In genomic region chr3:121883507-121883906, GRCh38 we compare ENCODE assay signal across 8 cellular contexts. TPM values are rescaled to one million over a fixed set of nuclear protein-coding genes. Genes with fewer than 3 reads are reported as not detected.
DNase-seq lines count a peak whose midpoint lies in the region; ATAC-seq, FAIRE-seq and TF ChIP-seq lines count a peak whose summit lies in the region.

No MANE protein-coding gene starts in this region.

- no peak overlapping the region for H3K27ac Mint-ChIP-seq in activated CD8-positive, alpha-beta T cell treated with anti-CD3 and anti-CD28 coated beads for 36 hours
- H3K27ac Mint-ChIP-seq in activated CD8-positive, alpha-beta T cell treated with anti-CD3 and anti-CD28 coated beads, Interleukin-2, amount 10 ng/mL, durations not matched to agents 7 days and 5 days = no peak overlapping the region
- H3K27ac Mint-ChIP-seq in activated T-cell treated with anti-CD3 and anti-CD28 coated beads, Interleukin-2, amount 50 U/mL, for 24 hours = no peak overlapping the region
- no peak overlapping the region for H3K27ac Mint-ChIP-seq in activated naive CD8-positive, alpha-beta T cell treated with anti-CD3 and anti-CD28 coated beads, Interleukin-2, amount 50 U/mL, for 24 hours

- H3K9ac ChIP-seq in endothelial cell of umbilical vein (replicated peaks; ENCODE audit: extremely low read depth, insufficient read depth, low read length) = no peak overlapping the region

- no peak overlapping the region for H3K4me3 ChIP-seq in endothelial cell of umbilical vein (replicated peaks in 1 of 3; ENCODE audit: insufficient read depth in 1 of 3, low read depth in 1 of 3, low read length in 3 of 3)
- H3K4me3 ChIP-seq in testis = no peak overlapping the region

- no peak overlapping the region for H3K4me3 Mint-ChIP-seq in activated CD8-positive, alpha-beta T cell treated with anti-CD3 and anti-CD28 coated beads for 36 hours
- H3K4me3 Mint-ChIP-seq in activated CD8-positive, alpha-beta T cell treated with anti-CD3 and anti-CD28 coated beads, Interleukin-2, amount 10 ng/mL, durations not matched to agents 7 days and 5 days = no peak overlapping the region
- no peak overlapping the region for H3K4me3 Mint-ChIP-seq in activated T-cell treated with anti-CD3 and anti-CD28 coated beads, Interleukin-2, amount 50 U/mL, for 24 hours
- no peak overlapping the region for H3K4me3 Mint-ChIP-seq in activated naive CD8-positive, alpha-beta T cell treated with anti-CD3 and anti-CD28 coated beads, Interleukin-2, amount 50 U/mL, for 24 hours

- ATAC-seq in activated CD8-positive, alpha-beta T cell treated with anti-CD3 and anti-CD28 coated beads for 36 hours = no peak
- ATAC-seq in activated CD8-positive, alpha-beta T cell treated with anti-CD3 and anti-CD28 coated beads, Interleukin-2, amount 10 ng/mL, durations not matched to agents 7 days and 5 days = no peak
- no peak for ATAC-seq in activated naive CD8-positive, alpha-beta T cell treated with anti-CD3 and anti-CD28 coated beads, Interleukin-2, amount 50 U/mL, for 24 hours
- no peak for ATAC-seq in GM19467 (IDR thresholded peaks at IDR 0.05; ENCODE audit: unreplicated experiment)

- no TSS peak for BruUV-seq in endothelial cell of umbilical vein (replicated peaks; lab: Mats Ljungman, UMichigan)

- H2AFZ ChIP-seq in endothelial cell of umbilical vein (ENCODE audit: low read depth, low read length) = no peak overlapping the region

- peak; percentile 5 for DNase-seq in activated CD8-positive, alpha-beta T cell treated with anti-CD3 and anti-CD28 coated beads for 36 hours
- no peak for DNase-seq in activated CD8-positive, alpha-beta T cell treated with anti-CD3 and anti-CD28 coated beads, Interleukin-2, amount 10 ng/mL, durations not matched to agents 7 days and 5 days
- DNase-seq in NCI-H226 (peak; percentile 15), endothelial cell of umbilical vein (ENCODE audit: low read depth, low spot score) (peak; percentile 44), testis (peak; percentile 16)
- DNase-seq in activated T-cell treated with anti-CD3 and anti-CD28 coated beads, Interleukin-2, amount 50 U/mL, for 24 hours = no peak
- DNase-seq in activated naive CD8-positive, alpha-beta T cell treated with anti-CD3 and anti-CD28 coated beads, Interleukin-2, amount 50 U/mL, for 24 hours = no peak

- H3K36me3 ChIP-seq in endothelial cell of umbilical vein (ENCODE audit: control insufficient read depth in 2 of 2, extremely low read depth in 1 of 2, insufficient read depth in 2 of 2, low read length in 2 of 2) (no peaks in the 10 kb centered on the region), testis (ENCODE audit: low read depth, missing control alignments) (no peaks in the 10 kb centered on the region)

- no peaks in the 10 kb centered on the region for H4K20me1 ChIP-seq in endothelial cell of umbilical vein (replicated peaks; ENCODE audit: control insufficient read depth, extremely low read depth, insufficient read depth, low read length)

- peaks cover 2% of the 10 kb centered on the region for H3K36me3 Mint-ChIP-seq in activated CD8-positive, alpha-beta T cell treated with anti-CD3 and anti-CD28 coated beads for 36 hours (ENCODE audit: low read depth)
- H3K36me3 Mint-ChIP-seq in activated CD8-positive, alpha-beta T cell treated with anti-CD3 and anti-CD28 coated beads, Interleukin-2, amount 10 ng/mL, durations not matched to agents 7 days and 5 days (ENCODE audit: low read depth) = peaks cover 3% of the 10 kb centered on the region
- peaks cover 7% of the 10 kb centered on the region for H3K36me3 Mint-ChIP-seq in activated T-cell treated with anti-CD3 and anti-CD28 coated beads, Interleukin-2, amount 50 U/mL, for 24 hours (ENCODE audit: low read depth)
- H3K36me3 Mint-ChIP-seq in activated naive CD8-positive, alpha-beta T cell treated with anti-CD3 and anti-CD28 coated beads, Interleukin-2, amount 50 U/mL, for 24 hours (ENCODE audit: low read depth) = peaks cover 7% of the 10 kb centered on the region

- intact Hi-C loops in activated CD8-positive, alpha-beta T cell treated with anti-CD3 and anti-CD28 coated beads for 36 hours (cut with micrococcal nuclease) = loop anchor here (10.0 kb wide), 1 partner anchor 211 kb away; no protein-coding TSS in a partner anchor
- intact Hi-C loops in endothelial cell of umbilical vein (cut with micrococcal nuclease) = loop anchor here (1.0 to 2.0 kb wide), 3 partner anchors 209 to 417 kb away; no protein-coding TSS in a partner anchor
- intact Hi-C loops in testis (cut with DNase I; ENCODE audit: low total_unique reads) = no loop called here

- FAIRE-seq in endothelial cell of umbilical vein (lab: Jason Lieb, UNC) = peak; percentile 65

- 55 to 65% methylated on average over 1 of the region's 1 CpG for WGBS in testis, 2 donors

- H3K27me3 ChIP-seq in endothelial cell of umbilical vein (ENCODE audit: control insufficient read depth in 2 of 2, insufficient read depth in 2 of 2, low read length in 2 of 2) (no peaks in the 10 kb centered on the region), testis (no peaks in the 10 kb centered on the region)

- TF ChIP-seq POLR2A in endothelial cell of umbilical vein (IDR thresholded peaks at IDR 0.05; ENCODE audit: low read depth, low read length) (no peak), testis (IDR thresholded peaks at IDR 0.05) (no peak)

- no peaks in the 10 kb centered on the region for H3K4me1 Mint-ChIP-seq in activated CD8-positive, alpha-beta T cell treated with anti-CD3 and anti-CD28 coated beads for 36 hours (ENCODE audit: low read depth)
- no peaks in the 10 kb centered on the region for H3K4me1 Mint-ChIP-seq in activated CD8-positive, alpha-beta T cell treated with anti-CD3 and anti-CD28 coated beads, Interleukin-2, amount 10 ng/mL, durations not matched to agents 7 days and 5 days (ENCODE audit: low read depth)
- no peaks in the 10 kb centered on the region for H3K4me1 Mint-ChIP-seq in activated T-cell treated with anti-CD3 and anti-CD28 coated beads, Interleukin-2, amount 50 U/mL, for 24 hours (ENCODE audit: low read depth)
- no peaks in the 10 kb centered on the region for H3K4me1 Mint-ChIP-seq in activated naive CD8-positive, alpha-beta T cell treated with anti-CD3 and anti-CD28 coated beads, Interleukin-2, amount 50 U/mL, for 24 hours

- H3K27ac ChIP-seq in endothelial cell of umbilical vein (ENCODE audit: insufficient read depth, low read depth, low read length) (no peak overlapping the region), testis (no peak overlapping the region)

- no peaks in the 10 kb centered on the region for H3K9me3 Mint-ChIP-seq in activated CD8-positive, alpha-beta T cell treated with anti-CD3 and anti-CD28 coated beads for 36 hours
- H3K9me3 Mint-ChIP-seq in activated CD8-positive, alpha-beta T cell treated with anti-CD3 and anti-CD28 coated beads, Interleukin-2, amount 10 ng/mL, durations not matched to agents 7 days and 5 days (ENCODE audit: insufficient read depth) = no peaks in the 10 kb centered on the region
- no peaks in the 10 kb centered on the region for H3K9me3 Mint-ChIP-seq in activated T-cell treated with anti-CD3 and anti-CD28 coated beads, Interleukin-2, amount 50 U/mL, for 24 hours
- no peaks in the 10 kb centered on the region for H3K9me3 Mint-ChIP-seq in activated naive CD8-positive, alpha-beta T cell treated with anti-CD3 and anti-CD28 coated beads, Interleukin-2, amount 50 U/mL, for 24 hours

- CTCF ChIA-PET in activated CD8-positive, alpha-beta T cell treated with anti-CD3 and anti-CD28 coated beads for 36 hours (lab: Charles Lee) = interaction anchor here (1.1 kb wide), 1 partner anchor 38 kb away, joined by 3 read pairs; no protein-coding TSS in a partner anchor
- CTCF ChIA-PET in activated CD8-positive, alpha-beta T cell treated with anti-CD3 and anti-CD28 coated beads, Interleukin-2, amount 10 ng/mL, durations not matched to agents 7 days and 5 days (lab: Charles Lee) = interaction anchor here (0.7 to 1.5 kb wide), 8 partner anchors 9 to 375 kb away, joined by 3 to 7 read pairs (median 4); no protein-coding TSS in a partner anchor
- CTCF ChIA-PET in endothelial cell of umbilical vein (lab: Charles Lee) = interaction anchor here (0.7 to 1.9 kb wide), 11 partner anchors 9 to 375 kb away, joined by 3 to 9 read pairs (median 4); partner anchors contain the start of gene SLC15A2

- no peaks in the 10 kb centered on the region for H3K9me3 ChIP-seq in endothelial cell of umbilical vein (replicated peaks; ENCODE audit: control insufficient read depth, insufficient read depth, low read length)
- no peaks in the 10 kb centered on the region for H3K9me3 ChIP-seq in testis

- H3K79me2 ChIP-seq in endothelial cell of umbilical vein (ENCODE audit: control insufficient read depth, insufficient read depth, low read length) = no peaks in the 10 kb centered on the region

- H3K27me3 Mint-ChIP-seq in activated CD8-positive, alpha-beta T cell treated with anti-CD3 and anti-CD28 coated beads for 36 hours = no peaks in the 10 kb centered on the region
- no peaks in the 10 kb centered on the region for H3K27me3 Mint-ChIP-seq in activated CD8-positive, alpha-beta T cell treated with anti-CD3 and anti-CD28 coated beads, Interleukin-2, amount 10 ng/mL, durations not matched to agents 7 days and 5 days (ENCODE audit: low read depth)
- H3K27me3 Mint-ChIP-seq in activated T-cell treated with anti-CD3 and anti-CD28 coated beads, Interleukin-2, amount 50 U/mL, for 24 hours = no peaks in the 10 kb centered on the region
- no peaks in the 10 kb centered on the region for H3K27me3 Mint-ChIP-seq in activated naive CD8-positive, alpha-beta T cell treated with anti-CD3 and anti-CD28 coated beads, Interleukin-2, amount 50 U/mL, for 24 hours

- no peaks in the 10 kb centered on the region for H3K4me1 ChIP-seq in endothelial cell of umbilical vein (ENCODE audit: control insufficient read depth, extremely low read depth, insufficient read depth, low read length)
- no peaks in the 10 kb centered on the region for H3K4me1 ChIP-seq in testis

- no peak overlapping the region for H3K4me2 ChIP-seq in endothelial cell of umbilical vein (ENCODE audit: insufficient read depth, low read length)

- dilution Hi-C loops in endothelial cell of umbilical vein (cut with MboI; ENCODE audit: extremely low pct_ligation_motif_present, low sequenced_read_pairs) = no loop called here

- POLR2A ChIA-PET in activated CD8-positive, alpha-beta T cell treated with anti-CD3 and anti-CD28 coated beads for 36 hours (lab: Charles Lee) = no interaction called here
- POLR2A ChIA-PET in activated CD8-positive, alpha-beta T cell treated with anti-CD3 and anti-CD28 coated beads, Interleukin-2, amount 10 ng/mL, durations not matched to agents 7 days and 5 days (lab: Charles Lee) = no interaction called here
- POLR2A ChIA-PET in endothelial cell of umbilical vein (lab: Charles Lee) = no interaction called here

- H3K9me1 ChIP-seq in endothelial cell of umbilical vein (replicated peaks; ENCODE audit: control insufficient read depth, extremely low read depth, insufficient read depth, low read length) = no peaks in the 10 kb centered on the region

- peak; percentile 48 for TF ChIP-seq CTCF in activated CD8-positive, alpha-beta T cell treated with anti-CD3 and anti-CD28 coated beads for 36 hours (IDR thresholded peaks at IDR 0.05)
- TF ChIP-seq CTCF in endothelial cell of umbilical vein (IDR thresholded peaks at IDR 0.05; ENCODE audit: extremely low read depth in 1 of 2, insufficient read depth in 1 of 2, low read depth in 1 of 2, low read length in 2 of 2) (peak; percentile 30 to 44), testis (IDR thresholded peaks at IDR 0.05) (peak in 2 of 3 experiments; percentile 6 to 37)

RNA-seq across cellular contexts. Expression of gene SLC15A2, which starts 10.7 kb away (rescaled TPM):
- total RNA-seq in activated CD8-positive, alpha-beta T cell treated with anti-CD3 and anti-CD28 coated beads for 36 hours = 1 to 10 TPM; 1.7 TPM
- total RNA-seq in activated CD8-positive, alpha-beta T cell treated with anti-CD3 and anti-CD28 coated beads, Interleukin-2, amount 10 ng/mL, durations not matched to agents 7 days and 5 days = 1 to 10 TPM; 1.9 to 3.9 TPM
- 0.11 and 0.60 TPM in 2 replicates for total RNA-seq in endothelial cell of umbilical vein
- polyA plus RNA-seq in endothelial cell of umbilical vein = 0.14 and 0.39 TPM in 2 replicates
- polyA plus RNA-seq in endothelial cell of umbilical vein (2011; cell fraction: cytosol; rRNA removed) = 0.03 and 0.10 TPM in 2 replicates
- polyA plus RNA-seq in endothelial cell of umbilical vein (2011; cell fraction: nucleus; rRNA removed) = 1.2 and 1.3 TPM in 2 replicates
- 0.31 TPM in 1 of 2 replicates, not detected in the other for polyA plus RNA-seq in endothelial cell of umbilical vein (2012)
- polyA minus RNA-seq in endothelial cell of umbilical vein = 0.83 and 1.0 TPM in 2 replicates
- polyA minus RNA-seq in endothelial cell of umbilical vein (2011; cell fraction: cytosol; rRNA and poly(A)+ RNA removed) = not detected
- 1.3 and 1.7 TPM in 2 replicates for polyA minus RNA-seq in endothelial cell of umbilical vein (2011; cell fraction: nucleus; rRNA and poly(A)+ RNA removed)
- total RNA-seq in testis = 10 to 100 TPM; 13.8 to 21.8 TPM
- polyA plus RNA-seq in testis (ENCODE audit: insufficient read depth, low read depth, low replicate concordance) = 11.8 TPM

RNA-seq across cellular contexts. Expression of gene EAF2, which starts 48.5 kb away (rescaled TPM):
- total RNA-seq in activated CD8-positive, alpha-beta T cell treated with anti-CD3 and anti-CD28 coated beads for 36 hours = 10 to 100 TPM; 13.4 to 14.4 TPM
- total RNA-seq in activated CD8-positive, alpha-beta T cell treated with anti-CD3 and anti-CD28 coated beads, Interleukin-2, amount 10 ng/mL, durations not matched to agents 7 days and 5 days = 10 to 100 TPM; 12.8 to 13.1 TPM
- total RNA-seq in endothelial cell of umbilical vein = 1.5 and 1.6 TPM in 2 replicates
- polyA plus RNA-seq in endothelial cell of umbilical vein = 0.56 and 0.63 TPM in 2 replicates
- polyA plus RNA-seq in endothelial cell of umbilical vein (2011; cell fraction: cytosol; rRNA removed) = 1.6 and 1.9 TPM in 2 replicates
- 1.0 and 1.4 TPM in 2 replicates for polyA plus RNA-seq in endothelial cell of umbilical vein (2011; cell fraction: nucleus; rRNA removed)
- 0.78 and 1.7 TPM in 2 replicates for polyA plus RNA-seq in endothelial cell of umbilical vein (2012)
- 1.2 and 1.4 TPM in 2 replicates for polyA minus RNA-seq in endothelial cell of umbilical vein
- polyA minus RNA-seq in endothelial cell of umbilical vein (2011; cell fraction: cytosol; rRNA and poly(A)+ RNA removed) = 1.5 TPM
- polyA minus RNA-seq in endothelial cell of umbilical vein (2011; cell fraction: nucleus; rRNA and poly(A)+ RNA removed) = 1.6 and 2.3 TPM in 2 replicates
- 1 to 10 TPM; 4.8 to 6.9 TPM for total RNA-seq in testis
- polyA plus RNA-seq in testis (ENCODE audit: insufficient read depth, low read depth, low replicate concordance) = 14.5 TPM

RNA-seq across cellular contexts. Expression of gene IQCB1, which starts 48.6 kb away (rescaled TPM):
- 10 to 100 TPM; 45.4 to 51.6 TPM for total RNA-seq in activated CD8-positive, alpha-beta T cell treated with anti-CD3 and anti-CD28 coated beads for 36 hours
- 10 to 100 TPM; 35.8 to 40.2 TPM for total RNA-seq in activated CD8-positive, alpha-beta T cell treated with anti-CD3 and anti-CD28 coated beads, Interleukin-2, amount 10 ng/mL, durations not matched to agents 7 days and 5 days
- 21.6 and 22.0 TPM in 2 replicates for total RNA-seq in endothelial cell of umbilical vein
- polyA plus RNA-seq in endothelial cell of umbilical vein = 9.9 and 10.1 TPM in 2 replicates
- polyA plus RNA-seq in endothelial cell of umbilical vein (2011; cell fraction: cytosol; rRNA removed) = 7.3 and 8.5 TPM in 2 replicates
- polyA plus RNA-seq in endothelial cell of umbilical vein (2011; cell fraction: nucleus; rRNA removed) = 41.8 and 48.5 TPM in 2 replicates
- polyA plus RNA-seq in endothelial cell of umbilical vein (2012) = 9.4 and 12.0 TPM in 2 replicates
- 20.8 and 21.5 TPM in 2 replicates for polyA minus RNA-seq in endothelial cell of umbilical vein
- polyA minus RNA-seq in endothelial cell of umbilical vein (2011; cell fraction: cytosol; rRNA and poly(A)+ RNA removed) = 2.5 TPM
- polyA minus RNA-seq in endothelial cell of umbilical vein (2011; cell fraction: nucleus; rRNA and poly(A)+ RNA removed) = 29.3 and 41.2 TPM in 2 replicates
- 10 to 100 TPM; 33.6 to 37.0 TPM for total RNA-seq in testis
- 39.3 TPM for polyA plus RNA-seq in testis (ENCODE audit: insufficient read depth, low read depth, low replicate concordance)

Comparison
In these comparisons a context has a peak if more than half of its experiments do, and no peak if none do; other contexts are left out.
1. DNase-seq: peak in activated CD8-positive, alpha-beta T cell treated with anti-CD3 and anti-CD28 coated beads for 36 hours (single experiment), NCI-H226 (single experiment), endothelial cell of umbilical vein (single experiment) and testis (single experiment); none in activated CD8-positive, alpha-beta T cell treated with anti-CD3 and anti-CD28 coated beads, Interleukin-2, amount 10 ng/mL, durations not matched to agents 7 days and 5 days (single experiment), activated T-cell treated with anti-CD3 and anti-CD28 coated beads, Interleukin-2, amount 50 U/mL, for 24 hours (single experiment) and activated naive CD8-positive, alpha-beta T cell treated with anti-CD3 and anti-CD28 coated beads, Interleukin-2, amount 50 U/mL, for 24 hours (single experiment).
2. Peak in every context shown above with its lines, with median percentiles within 50 percentile points of each other: CTCF ChIP-seq.